1 cellular context compared by ENCODE assay signal in genomic region chr6:1702580-1703051, GRCh38.
A peak's percentile ranks its signal among the peaks of the same experiment; 100 is the strongest.
TF ChIP-seq lines count a peak whose summit lies in the region.

No MANE protein-coding gene starts in this region.

TF ChIP-seq in K562, 482 proteins besides CTCF, POLR2A, EP300 and RAD21 (continued from another document):
- TF ChIP-seq THAP12 (CRISPR knock-in tag; IDR thresholded peaks at IDR 0.05): no peak
- peak; percentile 40; the same call in 1 of the 2 replicates for TF ChIP-seq NCOR1 (IDR thresholded peaks at IDR 0.05)
- TF ChIP-seq GATA2 (CRISPR knock-in tag; IDR thresholded peaks at IDR 0.05): peak; percentile 52; the same call in 1 of the 2 replicates
- no peak for TF ChIP-seq ZNF778 (CRISPR knock-in tag; IDR thresholded peaks at IDR 0.05)
- no peak for TF ChIP-seq FOXO4 (CRISPR knock-in tag; IDR thresholded peaks at IDR 0.05)
- TF ChIP-seq CBX2 (IDR thresholded peaks at IDR 0.05; ENCODE audit: insufficient read depth, low read length, poor library complexity, severe bottlenecking): no peak
- TF ChIP-seq TARDBP (IDR thresholded peaks at IDR 0.05): no peak
- TF ChIP-seq MAX (CRISPR knock-in tag; IDR thresholded peaks at IDR 0.05): peak; percentile 51; the same call in 1 of the 2 replicates
- no peak for TF ChIP-seq GATAD2A (IDR thresholded peaks at IDR 0.05)
- TF ChIP-seq MEIS2 (IDR thresholded peaks at IDR 0.05; ENCODE audit: partially characterized antibody): peak; percentile 91
- no peak for TF ChIP-seq DACH1 (IDR thresholded peaks at IDR 0.05; ENCODE audit: partially characterized antibody)
- TF ChIP-seq IRF1 (CRISPR knock-in tag; IDR thresholded peaks at IDR 0.05; ENCODE audit: borderline replicate concordance): no peak
- no peak for TF ChIP-seq ZFP30 (CRISPR knock-in tag; IDR thresholded peaks at IDR 0.05; ENCODE audit: borderline replicate concordance)
